Comparison of ENCODE assay signal across 9 cellular contexts in the genomic region with DNA sequence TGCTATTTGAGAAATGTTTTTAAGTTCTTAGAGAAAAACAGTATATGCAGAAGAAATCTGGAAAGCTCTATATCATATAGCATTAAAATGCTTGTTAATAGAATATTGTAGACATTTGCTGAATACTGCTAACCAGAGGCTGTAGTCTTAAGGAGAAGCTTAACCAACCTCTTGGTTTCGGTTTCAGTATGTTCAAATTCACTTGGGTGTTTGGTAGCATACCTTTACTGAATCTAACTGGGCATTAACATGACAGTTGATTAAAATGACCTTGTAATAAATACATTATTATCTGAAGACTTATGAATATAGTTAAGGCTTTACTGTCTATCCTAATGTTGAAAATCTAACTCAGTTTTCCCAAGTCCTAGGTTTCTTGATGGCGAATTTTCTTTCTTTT. TPM values are rescaled to one million over a fixed set of nuclear protein-coding genes. Genes with fewer than 3 reads are reported as not detected.
A peak's percentile ranks its signal among the peaks of the same experiment; 100 is the strongest.
DNase-seq lines count a peak whose midpoint lies in the region; ATAC-seq and TF ChIP-seq lines count a peak whose summit lies in the region.
"Had no signal": no experiment of that assay in that cellular context is flagged by ENCODE, and none has a peak within 500 bp of the region (broad histone marks: within the 10 kb centered on the region; RNA-seq: fewer than 3 reads in every experiment).

No MANE protein-coding gene starts in this region.

- no peaks in the 10 kb centered on the region for H3K27me3 ChIP-seq in CD4-positive, alpha-beta T cell (ENCODE audit: control insufficient read depth, insufficient read depth, low read length)
- H3K27me3 ChIP-seq in fibroblast of lung (ENCODE audit: control insufficient read depth, insufficient read depth, low read length) (no peaks in the 10 kb centered on the region), brain microvascular endothelial cell (replicated peaks) (no peaks in the 10 kb centered on the region)
- H3K27me3 ChIP-seq: heart left ventricle had no signal

- peaks cover 77% of the 10 kb centered on the region for H3K4me1 Mint-ChIP-seq in CD4-positive, alpha-beta T cell (ENCODE audit: low read depth)

- H3K79me2 ChIP-seq in fibroblast of lung (ENCODE audit: control insufficient read depth, insufficient read depth, low read length), result peaks cover 89% of the 10 kb centered on the region

- H3K9me3 Mint-ChIP-seq in CD4-positive, alpha-beta T cell, result no peaks in the 10 kb centered on the region

- no peak overlapping the region for H3K9ac ChIP-seq in fibroblast of lung (ENCODE audit: insufficient read depth, low read length)

- TF ChIP-seq CTCF in CD4-positive, alpha-beta T cell (IDR thresholded peaks at IDR 0.05), result no peak
- no peak for TF ChIP-seq CTCF in fibroblast of lung (conservative IDR thresholded peaks at IDR 0.05 in 1 of 2, IDR thresholded peaks at IDR 0.05 in 1 of 2; ENCODE audit: low read depth in 1 of 2, low read length in 2 of 2)
- no peak for TF ChIP-seq CTCF in brain microvascular endothelial cell (IDR thresholded peaks at IDR 0.05; ENCODE audit: low read depth, low read length, missing control alignments)

- H3K27me3 Mint-ChIP-seq in CD4-positive, alpha-beta T cell, result no peaks in the 10 kb centered on the region

- no peak for DNase-seq in CD4-positive, alpha-beta T cell
- DNase-seq in M059J (ENCODE audit: low read depth) (peak; percentile 31), fibroblast of lung (ENCODE audit: low read depth in 2 of 2) (peak in 1 of 2 donors; percentile 31), iPS-NIHi11 (ENCODE audit: low spot score) (no peak), brain microvascular endothelial cell (no peak)
- no peak for DNase-seq in stimulated activated CD4-positive, alpha-beta T cell treated with anti-CD3 and anti-CD28 coated beads, Interleukin-4, amount 100 ng/mL, for 24 hours
- DNase-seq: heart left ventricle had no signal

- no peaks in the 10 kb centered on the region for H3K9me3 ChIP-seq in CD4-positive, alpha-beta T cell (ENCODE audit: control insufficient read depth, low read length)
- H3K9me3 ChIP-seq in fibroblast of lung (ENCODE audit: control insufficient read depth, insufficient read depth, low read depth, low read length), result no peaks in the 10 kb centered on the region
- H3K9me3 ChIP-seq: heart left ventricle had no signal

- intact Hi-C loops in CD4-positive, alpha-beta T cell (cut with DNase I, micrococcal nuclease), result loop anchor here in 1 of 2 experiments (2.0 kb wide), 1 partner anchor 14 kb away; no protein-coding TSS in a partner anchor

- H3K27ac ChIP-seq in CD4-positive, alpha-beta T cell (ENCODE audit: low read depth, low read length), result peak overlapping the region; percentile 2
- no peak overlapping the region for H3K27ac ChIP-seq in fibroblast of lung (ENCODE audit: insufficient read depth, low read length)
- no peak overlapping the region for H3K27ac ChIP-seq in brain microvascular endothelial cell

- ATAC-seq in CD4-positive, alpha-beta T cell (ENCODE audit: poor library complexity), result peak; percentile 39
- ATAC-seq in GM21423 (IDR thresholded peaks at IDR 0.05; ENCODE audit: unreplicated experiment), result peak; percentile 45
- ATAC-seq in HG02981 (IDR thresholded peaks at IDR 0.05; ENCODE audit: unreplicated experiment), result no peak
- ATAC-seq: heart left ventricle had no signal

- in situ Hi-C loops in brain microvascular endothelial cell (cut with HindIII; ENCODE audit: low pct_ligation_motif_present, low sequenced_read_pairs), result loop anchor here (25.0 kb wide), 2 partner anchors 100 to 250 kb away; partner anchors contain the start of genes DDIAS, PRCP and RAB30

- peak overlapping the region; percentile 44 for H3K4me2 ChIP-seq in fibroblast of lung (ENCODE audit: extremely low read depth, insufficient read depth, low read length)

- peak overlapping the region; percentile 100 for H3K27ac Mint-ChIP-seq in CD4-positive, alpha-beta T cell

- peaks cover 82% of the 10 kb centered on the region for H3K36me3 Mint-ChIP-seq in CD4-positive, alpha-beta T cell (ENCODE audit: low read depth)

- H3K4me3 Mint-ChIP-seq in CD4-positive, alpha-beta T cell, result peak overlapping the region; percentile 75

- CTCF ChIA-PET in CD4-positive, alpha-beta T cell (lab: Charles Lee), result interaction anchor here (1.4 kb wide), 1 partner anchor 87 kb away, joined by 3 read pairs; no protein-coding TSS in a partner anchor

- peaks cover 13% of the 10 kb centered on the region for H4K20me1 ChIP-seq in fibroblast of lung (ENCODE audit: control insufficient read depth, extremely low read depth, insufficient read depth, low read length)

- H3K4me3 ChIP-seq in fibroblast of lung (replicated peaks in 1 of 4; ENCODE audit: control extremely low read depth in 1 of 4, insufficient read depth in 1 of 4, low read depth in 3 of 4, low read length in 4 of 4) (peak overlapping the region in 1 of 4 experiments; percentile 11), brain microvascular endothelial cell (ENCODE audit: low read depth, low read length) (no peak overlapping the region)

- peaks cover 2% of the 10 kb centered on the region for H3K4me1 ChIP-seq in fibroblast of lung (ENCODE audit: control insufficient read depth, extremely low read depth, insufficient read depth, low read length)

- H2AFZ ChIP-seq in fibroblast of lung (ENCODE audit: low read length), result no peak overlapping the region

- H3K36me3 ChIP-seq in fibroblast of lung (ENCODE audit: control insufficient read depth, insufficient read depth, low read length) (peaks cover 14% of the 10 kb centered on the region), brain microvascular endothelial cell (replicated peaks) (peaks cover 37% of the 10 kb centered on the region)

- POLR2A ChIA-PET in CD4-positive, alpha-beta T cell (lab: Charles Lee), result interaction anchor here (0.5 to 1.3 kb wide), 7 partner anchors 10 to 261 kb away, joined by 3 to 9 read pairs (median 4); partner anchors contain the start of genes DDIAS, PRCP and RAB30

RNA-seq across cellular contexts. Expression of gene PCF11, which starts 5.4 kb away (rescaled TPM):
- 100 to 1,000 TPM; 119 to 124 TPM for total RNA-seq in CD4-positive, alpha-beta T cell
- 16.5 and 25.3 TPM in 2 replicates for total RNA-seq in M059J (2014; rRNA removed; shearing (Covaris generic))
- total RNA-seq in fibroblast of lung, result 36.5 and 44.8 TPM in 2 replicates
- polyA plus RNA-seq in fibroblast of lung, result 23.9 and 26.6 TPM in 2 replicates
- polyA plus RNA-seq in fibroblast of lung (2012), result 12.5 and 13.7 TPM in 2 replicates
- 3.4 and 6.8 TPM in 2 replicates for polyA minus RNA-seq in fibroblast of lung (ENCODE audit: low replicate concordance)

RNA-seq across cellular contexts. Expression of gene ANKRD42, which starts 31.1 kb away (rescaled TPM):
- total RNA-seq in CD4-positive, alpha-beta T cell, result 10 to 100 TPM in 1 of 2 experiments, 1 to 10 TPM in 1; 8.6 to 10.0 TPM
- total RNA-seq in M059J (2014; rRNA removed; shearing (Covaris generic)), result 5.6 and 8.7 TPM in 2 replicates
- total RNA-seq in fibroblast of lung, result 13.9 and 17.5 TPM in 2 replicates
- 6.5 and 7.1 TPM in 2 replicates for polyA plus RNA-seq in fibroblast of lung
- polyA plus RNA-seq in fibroblast of lung (2012), result 8.3 and 10.1 TPM in 2 replicates
- 2.1 and 7.9 TPM in 2 replicates for polyA minus RNA-seq in fibroblast of lung (ENCODE audit: low replicate concordance)
